16 cellular contexts compared by ENCODE assay signal in the genomic region with DNA sequence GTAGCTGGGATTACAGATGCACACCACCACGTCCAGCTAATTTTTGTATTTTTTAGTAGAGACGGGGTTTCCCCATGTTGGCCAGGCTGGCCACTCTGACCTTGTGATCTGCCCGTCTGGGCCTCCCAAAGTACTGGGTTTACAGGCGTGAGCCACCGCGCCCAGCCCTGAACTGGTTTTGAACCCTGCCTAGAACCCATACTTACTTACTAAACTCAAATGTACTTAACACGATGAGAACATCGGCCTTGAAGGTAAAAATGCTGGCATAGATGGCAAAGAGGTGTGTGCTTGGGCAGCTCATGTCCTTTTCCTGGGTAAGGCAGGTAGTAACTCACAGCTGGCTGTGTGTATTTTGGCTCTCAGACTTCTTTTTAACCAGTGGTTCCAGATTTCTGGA. TPM values are rescaled to one million over a fixed set of nuclear protein-coding genes. Genes with fewer than 3 reads are reported as not detected.
A peak's percentile ranks its signal among the peaks of the same experiment; 100 is the strongest.
DNase-seq lines count a peak whose midpoint lies in the region; ATAC-seq, FAIRE-seq and TF ChIP-seq lines count a peak whose summit lies in the region.
"Had no signal": no experiment of that assay in that cellular context is flagged by ENCODE, and none has a peak within 500 bp of the region (broad histone marks: within the 10 kb centered on the region; RNA-seq: fewer than 3 reads in every experiment).

No MANE protein-coding gene starts in this region.

- peak overlapping the region in 5 of 7 donors; percentile 4 to 99 (median 87) for H3K27ac Mint-ChIP-seq in CD4-positive, alpha-beta memory T cell

- H3K27me3 ChIP-seq in CD4-positive, alpha-beta memory T cell (ENCODE audit: insufficient read depth, low read length): no peaks in the 10 kb centered on the region
- H3K27me3 ChIP-seq in esophagus (ENCODE audit: control insufficient read depth in 1 of 2, insufficient read depth in 2 of 2, low read length in 2 of 2): no peaks in the 10 kb centered on the region

- CTCF ChIA-PET in A549 (lab: Yijun Ruan, JAX): interaction anchor here (0.7 to 2.0 kb wide), 5 partner anchors 91 to 210 kb away, joined by 3 to 13 read pairs (median 4); no protein-coding TSS in a partner anchor
- CTCF ChIA-PET in CD4-positive, alpha-beta memory T cell (lab: Charles Lee; ENCODE audit: partially characterized antibody): interaction anchor here (0.8 to 17.0 kb wide), 18 partner anchors 28 to 211 kb away, joined by 3 to 360 read pairs (median 6); no protein-coding TSS in a partner anchor

- FAIRE-seq in A549 (lab: Jason Lieb, UNC): no peak
- FAIRE-seq: RCC 7860 had no signal

- H3K27ac ChIP-seq in A549 (peak overlapping the region; percentile 98 to 99; a peak in 3 of 6 replicates), esophagus (ENCODE audit: low read depth in 2 of 2, low read length in 1 of 2) (peak overlapping the region; percentile 85 to 98)
- H3K27ac ChIP-seq in CD4-positive, alpha-beta memory T cell (ENCODE audit: low read depth, low read length): no peak overlapping the region
- H3K27ac ChIP-seq: KMS-11 had no signal

- ATAC-seq in A549: no peak
- no peak for ATAC-seq in HG02610 (IDR thresholded peaks at IDR 0.05; ENCODE audit: unreplicated experiment)
- ATAC-seq: activated naive CD4-positive, alpha-beta T cell treated with anti-CD3 and anti-CD28 coated beads, Interleukin-2, amount 50 U/mL, for 72 hours had no signal

- no peak for TF ChIP-seq EP300 in A549 (IDR thresholded peaks at IDR 0.05)

- no peak for TF ChIP-seq POLR2A in A549 (IDR thresholded peaks at IDR 0.05; ENCODE audit: low read length)

- H3K4me1 ChIP-seq in A549: peaks cover 36% of the 10 kb centered on the region
- H3K4me1 ChIP-seq in CD4-positive, alpha-beta memory T cell (ENCODE audit: insufficient read depth, low read length): peaks cover 80% of the 10 kb centered on the region
- H3K4me1 ChIP-seq in esophagus (ENCODE audit: control insufficient read depth in 2 of 2, insufficient read depth in 2 of 2, low read length in 1 of 2): peaks cover 3 to 34% of the 10 kb centered on the region in 2 donors

- H3K36me3 Mint-ChIP-seq in CD4-positive, alpha-beta memory T cell: peaks cover 0 to 1% of the 10 kb centered on the region in 2 donors
- H3K36me3 Mint-ChIP-seq: activated naive CD4-positive, alpha-beta T cell treated with anti-CD3 and anti-CD28 coated beads, Interleukin-2, amount 50 U/mL, for 72 hours had no signal

- no peak for DNase-seq in A549 (ENCODE audit: low read depth in 1 of 2, low spot score in 1 of 2)
- DNase-seq in CD4-positive, alpha-beta memory T cell: no peak
- peak; percentile 79 for DNase-seq in posterior vena cava (ENCODE audit: low spot score)
- DNase-seq in GM13976 (ENCODE audit: low spot score): no peak
- no peak for DNase-seq in T-helper 1 cell
- DNase-seq in COLO829 (ENCODE audit: low spot score): no peak
- DNase-seq: activated CD4-positive, alpha-beta T cell treated with anti-CD3 and anti-CD28 coated beads, Interleukin-2, amount 50 U/mL, for 48 hours; Calu3; cortex of kidney; nucleus accumbens had no signal

- peaks cover 48 to 85% (median 70%) of the 10 kb centered on the region in 4 donors for H3K4me1 Mint-ChIP-seq in CD4-positive, alpha-beta memory T cell

- no peak for TF ChIP-seq RAD21 in A549 (conservative IDR thresholded peaks at IDR 0.05 in 1 of 2, IDR thresholded peaks at IDR 0.05 in 1 of 2)

- no peaks in the 10 kb centered on the region for H3K9me3 Mint-ChIP-seq in CD4-positive, alpha-beta memory T cell
- H3K9me3 Mint-ChIP-seq: activated naive CD4-positive, alpha-beta T cell treated with anti-CD3 and anti-CD28 coated beads, Interleukin-2, amount 50 U/mL, for 72 hours had no signal

- H3K4me3 ChIP-seq in A549 (no peak overlapping the region), esophagus (ENCODE audit: low read depth in 1 of 2, low read length in 2 of 2) (no peak overlapping the region)
- H3K4me3 ChIP-seq in CD4-positive, alpha-beta memory T cell (ENCODE audit: low read length in 2 of 2): no peak overlapping the region

- no peaks in the 10 kb centered on the region for H3K36me3 ChIP-seq in CD4-positive, alpha-beta memory T cell (ENCODE audit: insufficient read depth, low read length)
- H3K36me3 ChIP-seq in esophagus (ENCODE audit: control insufficient read depth in 2 of 2, insufficient read depth in 2 of 2, low read length in 1 of 2): no peaks in the 10 kb centered on the region

- intact Hi-C loops in CD4-positive, alpha-beta memory T cell (cut with micrococcal nuclease): loop anchor here (2.0 kb wide), 1 partner anchor 265 kb away; the partner anchor contains the start of gene RPL10A
- intact Hi-C loops in posterior vena cava (cut with DNase I): loop anchor here in 1 of 2 donors (5.0 kb wide), 1 partner anchor 131 kb away; no protein-coding TSS in a partner anchor

- no peak overlapping the region for H3K4me2 ChIP-seq in A549

- POLR2A ChIA-PET in A549 (lab: Yijun Ruan, JAX): no interaction called here
- POLR2A ChIA-PET in CD4-positive, alpha-beta memory T cell (lab: Charles Lee; ENCODE audit: partially characterized antibody): interaction anchor here (0.6 to 10.7 kb wide), 11 partner anchors 16 to 211 kb away, joined by 3 to 151 read pairs (median 4); partner anchors contain the start of gene FKBP5

- 94% methylated on average over 8 of the region's 8 CpGs for WGBS in A549 (ENCODE audit: missing lambda C conversion rate)
- whole genome bisulfite sequencing in esophagus, 2 donors: 51 to 57% methylated on average over 8 of the region's 8 CpGs

- H3K9me3 ChIP-seq in A549 (no peaks in the 10 kb centered on the region), esophagus (ENCODE audit: control insufficient read depth in 2 of 2, insufficient read depth in 1 of 2, low read depth in 1 of 2, low read length in 1 of 2) (no peaks in the 10 kb centered on the region)
- no peaks in the 10 kb centered on the region for H3K9me3 ChIP-seq in CD4-positive, alpha-beta memory T cell (ENCODE audit: control insufficient read depth in 1 of 2, low read length in 2 of 2)

- TF ChIP-seq CTCF in A549 (IDR thresholded peaks at IDR 0.05) (no peak), GM13976 (IDR thresholded peaks at IDR 0.05; ENCODE audit: borderline replicate concordance, control extremely low read depth, extremely low read depth, insufficient read depth, missing control alignments) (no peak)

- H3K27me3 Mint-ChIP-seq in CD4-positive, alpha-beta memory T cell: no peaks in the 10 kb centered on the region

- in situ Hi-C loops in GM13976 (cut with MboI; ENCODE audit: low sequenced_read_pairs, unreplicated experiment): no loop called here

- peak overlapping the region in 1 of 8 donors; percentile 39 for H3K4me3 Mint-ChIP-seq in CD4-positive, alpha-beta memory T cell

TF ChIP-seq in A549, 52 proteins besides CTCF, POLR2A, EP300 and RAD21 (continues in another document):
- TF ChIP-seq MYC (IDR thresholded peaks at IDR 0.05; ENCODE audit: borderline replicate concordance, low read length): no peak
- no peak for TF ChIP-seq HOXB5 (CRISPR knock-in tag; IDR thresholded peaks at IDR 0.05)
- no peak for TF ChIP-seq RARB (CRISPR knock-in tag; IDR thresholded peaks at IDR 0.05)
- TF ChIP-seq TFCP2L1 (CRISPR knock-in tag; IDR thresholded peaks at IDR 0.05): no peak
- TF ChIP-seq CHD2 (IDR thresholded peaks at IDR 0.05; ENCODE audit: low read length, partially characterized antibody): no peak
- TF ChIP-seq EHF (CRISPR knock-in tag; IDR thresholded peaks at IDR 0.05): no peak

RNA-seq across cellular contexts. Expression of gene ARMC12, which starts 3.2 kb away (rescaled TPM):
- 0.88 and 0.94 TPM in 2 replicates for polyA plus RNA-seq in A549 (2011; rRNA removed)
- 0.48 and 0.50 TPM in 2 replicates for polyA plus RNA-seq in A549 (2012; cell fraction: cytosol; rRNA removed)
- polyA plus RNA-seq in A549 (2012; cell fraction: nucleus; rRNA removed): 2.7 and 2.9 TPM in 2 replicates
- polyA plus RNA-seq in A549 (2017; fragmentation: RNase III; extraction: RNeasy Plus Mini Kit Qiagen cat#74134 plus additional on column Dnase treatment): 0.26 to 0.44 TPM (median 0.28 TPM) in 3 replicates
- 0.37 and 1.1 TPM in 2 replicates for polyA minus RNA-seq in A549 (2011; rRNA and poly(A)+ RNA removed)
- total RNA-seq in CD4-positive, alpha-beta memory T cell: 1 to 10 TPM in 1 of 2 experiments, under 1 TPM in 1; 0.69 to 1.3 TPM
- under 1 TPM in 1 of 2 donors, not detected in 1; 0.28 TPM for polyA plus RNA-seq in CD4-positive, alpha-beta memory T cell
- under 1 TPM; 0.27 to 0.96 TPM for polyA plus RNA-seq in esophagus
- total RNA-seq in posterior vena cava: 1 to 10 TPM in 1 of 2 donors, under 1 TPM in 1; 0.57 to 1.1 TPM
- total RNA-seq: Calu3 had no signal

RNA-seq across cellular contexts. Expression of gene CLPSL2, which starts 42.8 kb away (rescaled TPM):
- polyA plus RNA-seq in A549 (2011; rRNA removed) (0.36 and 0.72 TPM in 2 replicates), A549 (2017; fragmentation: RNase III; extraction: RNeasy Plus Mini Kit Qiagen cat#74134 plus additional on column Dnase treatment) (0.37 to 0.38 TPM in 2 of 3 replicates, not detected in the other), esophagus (not detected)
- 0.27 TPM in 1 of 2 replicates, not detected in the other for polyA plus RNA-seq in A549 (2012; cell fraction: cytosol; rRNA removed)
- polyA plus RNA-seq in A549 (2012; cell fraction: nucleus; rRNA removed): not detected in 2 replicates
- not detected in 2 replicates for polyA minus RNA-seq in A549 (2011; rRNA and poly(A)+ RNA removed)
- total RNA-seq in CD4-positive, alpha-beta memory T cell: not detected
- not detected for polyA plus RNA-seq in CD4-positive, alpha-beta memory T cell
- total RNA-seq in posterior vena cava: not detected
- total RNA-seq: Calu3, fibroblast of villous mesenchyme had no signal

RNA-seq across cellular contexts. Expression of gene FKBP5, which starts 44.9 kb away (rescaled TPM):
- polyA plus RNA-seq in A549 (2011; rRNA removed) (10.9 and 11.7 TPM in 2 replicates), A549 (2017; fragmentation: RNase III; extraction: RNeasy Plus Mini Kit Qiagen cat#74134 plus additional on column Dnase treatment) (7.7 to 9.5 TPM (median 8.4 TPM) in 3 replicates), esophagus (10 to 100 TPM; 32.8 to 45.9 TPM)
- 3.4 and 3.9 TPM in 2 replicates for polyA plus RNA-seq in A549 (2012; cell fraction: cytosol; rRNA removed)
- polyA plus RNA-seq in A549 (2012; cell fraction: nucleus; rRNA removed): 1.5 and 2.3 TPM in 2 replicates
- 3.1 and 4.9 TPM in 2 replicates for polyA minus RNA-seq in A549 (2011; rRNA and poly(A)+ RNA removed)
- 10 to 100 TPM; 72.9 to 74.2 TPM for total RNA-seq in CD4-positive, alpha-beta memory T cell
- 100 to 1,000 TPM in 1 of 2 donors, 10 to 100 TPM in 1; 94.2 to 233 TPM for polyA plus RNA-seq in CD4-positive, alpha-beta memory T cell
- total RNA-seq in posterior vena cava: 100 to 1,000 TPM in 1 of 2 donors, 10 to 100 TPM in 1; 83.1 to 193 TPM

RNA-seq across cellular contexts. Expression of gene CLPSL1, which starts 47.2 kb away (rescaled TPM):
- polyA plus RNA-seq in A549 (2011; rRNA removed) (not detected in 2 replicates), A549 (2017; fragmentation: RNase III; extraction: RNeasy Plus Mini Kit Qiagen cat#74134 plus additional on column Dnase treatment) (not detected in 3 replicates), esophagus (not detected)
- polyA plus RNA-seq in A549 (2012; cell fraction: cytosol; rRNA removed): not detected in 2 replicates
- not detected in 2 replicates for polyA plus RNA-seq in A549 (2012; cell fraction: nucleus; rRNA removed)
- polyA minus RNA-seq in A549 (2011; rRNA and poly(A)+ RNA removed): not detected in 2 replicates
- not detected for total RNA-seq in CD4-positive, alpha-beta memory T cell
- polyA plus RNA-seq in CD4-positive, alpha-beta memory T cell: not detected
- total RNA-seq in posterior vena cava: not detected
- total RNA-seq: activated naive CD4-positive, alpha-beta T cell treated with anti-CD3 and anti-CD28 coated beads, Interleukin-2, amount 50 U/mL, for 72 hours; Calu3; fibroblast of villous mesenchyme had no signal
